ENCODE assay signal across 14 cellular contexts in genomic region chr11:32566527-32566926, GRCh38.
"Had no signal": no experiment of that assay in that cellular context is flagged by ENCODE, and none has a peak within 500 bp of the region (broad histone marks: within the 10 kb centered on the region; RNA-seq: fewer than 3 reads in every experiment).

No MANE protein-coding gene starts in this region.

- H3K9me3 ChIP-seq: gastrocnemius medialis, heart left ventricle had no signal

- H3K4me1 ChIP-seq: gastrocnemius medialis, heart left ventricle had no signal

- ATAC-seq: gastrocnemius medialis; heart left ventricle; natural killer cell treated with Interleukin-12 subunit alpha and Interleukin-12 subunit beta and Interleukin-15 and Interleukin-18, amount 100 ng/mL, for 72 hours; stimulated activated memory B cell treated with anti-CD40 and anti-IgM and Interleukin-4, amounts not matched to agents 10 μg/mL and 1 μg/mL and 100 μg/mL, for 72 hours had no signal

- H3K36me3 ChIP-seq: gastrocnemius medialis, heart left ventricle had no signal

- H3K9me3 Mint-ChIP-seq: activated B cell treated with CpG ODN at 0.5 μM for 24 hours; activated naive CD4-positive, alpha-beta T cell treated with anti-CD3 and anti-CD28 coated beads for 36 hours; natural killer cell treated with Interleukin-12 subunit alpha and Interleukin-12 subunit beta and Interleukin-15 and Interleukin-18, amount 100 ng/mL, for 72 hours; stimulated activated memory B cell treated with anti-CD40 and anti-IgM and Interleukin-4, amounts not matched to agents 10 μg/mL and 1 μg/mL and 100 μg/mL, for 72 hours; T-helper 2 cell treated with Interferon-gamma antibody and Interleukin-4, amounts not matched to agents 5 μg/mL and 100 μg/mL, for 36 hours; type B pancreatic cell had no signal

- H3K36me3 Mint-ChIP-seq: natural killer cell treated with Interleukin-12 subunit alpha and Interleukin-12 subunit beta and Interleukin-15 and Interleukin-18, amount 100 ng/mL, for 72 hours; stimulated activated memory B cell treated with anti-CD40 and anti-IgM and Interleukin-4, amounts not matched to agents 10 μg/mL and 1 μg/mL and 100 μg/mL, for 72 hours; type B pancreatic cell had no signal

- H3K4me3 ChIP-seq: gastrocnemius medialis, heart left ventricle had no signal

- H3K27ac ChIP-seq: epithelial cell of prostate, gastrocnemius medialis, heart left ventricle had no signal

- H3K27me3 ChIP-seq: gastrocnemius medialis had no signal

- DNase-seq: activated B cell treated with CpG ODN at 0.5 μM for 24 hours; activated CD4-positive, alpha-beta T cell treated with anti-CD3 and anti-CD28 coated beads, Interleukin-2, amount 50 U/mL, for 48 hours; activated CD8-positive, alpha-beta memory T cell treated with anti-CD3 and anti-CD28 coated beads, Interleukin-2, amount 50 U/mL, for 4 hours; activated naive CD4-positive, alpha-beta T cell treated with anti-CD3 and anti-CD28 coated beads for 36 hours; dermis blood vessel endothelial cell; gastrocnemius medialis; heart left ventricle; mesendoderm; SW 1271 had no signal

- H3K4me3 Mint-ChIP-seq: activated B cell treated with CpG ODN at 0.5 μM for 24 hours; activated naive CD4-positive, alpha-beta T cell treated with anti-CD3 and anti-CD28 coated beads for 36 hours; natural killer cell treated with Interleukin-12 subunit alpha and Interleukin-12 subunit beta and Interleukin-15 and Interleukin-18, amount 100 ng/mL, for 72 hours; stimulated activated memory B cell treated with anti-CD40 and anti-IgM and Interleukin-4, amounts not matched to agents 10 μg/mL and 1 μg/mL and 100 μg/mL, for 72 hours; type B pancreatic cell had no signal

- H3K27ac Mint-ChIP-seq: activated B cell treated with CpG ODN at 0.5 μM for 24 hours; activated naive CD4-positive, alpha-beta T cell treated with anti-CD3 and anti-CD28 coated beads for 36 hours; natural killer cell treated with Interleukin-12 subunit alpha and Interleukin-12 subunit beta and Interleukin-15 and Interleukin-18, amount 100 ng/mL, for 72 hours; stimulated activated memory B cell treated with anti-CD40 and anti-IgM and Interleukin-4, amounts not matched to agents 10 μg/mL and 1 μg/mL and 100 μg/mL, for 72 hours; type B pancreatic cell had no signal
